In the genomic region with DNA sequence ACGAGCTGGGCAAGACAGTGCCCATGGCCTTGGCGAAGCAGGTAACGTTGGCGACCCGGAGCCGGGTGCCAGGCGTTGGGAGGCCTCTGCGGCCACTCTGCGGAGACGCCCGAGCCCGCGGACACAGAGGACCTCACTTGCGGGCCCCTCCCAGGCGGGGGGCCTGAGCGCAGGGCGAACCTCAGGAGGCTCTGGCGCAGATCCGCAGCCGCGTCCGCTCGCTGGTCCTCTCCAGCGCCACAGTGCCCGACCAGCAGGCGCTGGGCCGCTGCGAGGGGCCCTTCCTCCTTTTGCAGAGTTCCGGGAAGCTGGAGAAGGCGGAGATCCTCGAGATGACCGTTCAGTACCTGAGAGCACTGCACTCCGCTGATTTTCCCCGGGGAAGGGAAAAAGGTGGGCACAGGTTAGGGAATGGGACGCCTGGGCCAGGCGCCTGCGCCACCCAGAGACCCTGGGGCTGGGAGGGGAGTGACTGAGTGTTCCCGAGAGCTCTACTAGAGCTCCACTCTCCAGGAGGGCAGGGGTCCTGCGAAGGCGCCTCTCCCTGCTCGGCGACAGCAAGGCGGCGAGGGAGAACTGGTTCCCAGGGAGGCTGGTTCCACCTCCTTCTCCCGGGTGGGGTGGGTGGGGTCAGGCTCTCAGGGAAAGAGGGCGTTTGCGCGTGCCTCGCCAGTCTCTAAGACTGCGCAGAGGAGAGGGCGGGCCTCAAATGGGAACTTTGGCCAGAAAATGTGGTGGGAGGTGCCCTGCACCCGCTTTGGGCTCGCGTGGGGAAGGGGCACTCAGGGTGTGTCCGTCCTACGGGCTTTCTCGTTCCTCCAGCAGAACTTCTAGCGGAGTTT, we compare ENCODE assay signal across 17 cellular contexts. TPM values are rescaled to one million over a fixed set of nuclear protein-coding genes. Genes with fewer than 3 reads are reported as not detected.
DNase-seq lines count a peak whose midpoint lies in the region; ATAC-seq and TF ChIP-seq lines count a peak whose summit lies in the region.
"Had no signal": no experiment of that assay in that cellular context is flagged by ENCODE, and none has a peak within 500 bp of the region (broad histone marks: within the 10 kb centered on the region; RNA-seq: fewer than 3 reads in every experiment).

No MANE protein-coding gene starts in this region.

- H3K9me3 ChIP-seq in lower lobe of right lung: no peaks in the 10 kb centered on the region
- H3K9me3 ChIP-seq in BE2C: no peaks in the 10 kb centered on the region; the same call in 1 of the 2 replicates

- intact Hi-C loops in lower lobe of right lung (cut with DNase I): no loop called here

- peaks cover 32% of the 10 kb centered on the region for H3K4me1 Mint-ChIP-seq in chondrocyte (ENCODE audit: low read depth)

- H3K4me3 Mint-ChIP-seq in chondrocyte (ENCODE audit: unreplicated experiment): peak overlapping the region; percentile 54
- H3K4me3 Mint-ChIP-seq: activated naive CD4-positive, alpha-beta T cell treated with anti-CD3 and anti-CD28 coated beads, Interleukin-2, amount 50 U/mL, for 24 hours; dendritic cell treated with granulocyte-macrophage colony-stimulating factor and Interleukin-4, amounts not matched to agents 40 ng/mL and 50 ng/mL, for 4 days; T-helper 2 cell treated with Interferon-gamma antibody and Interleukin-4, amounts not matched to agents 5 μg/mL and 100 μg/mL, for 36 hours had no signal

- TF ChIP-seq CTCF in 22Rv1 (IDR thresholded peaks at IDR 0.05): no peak
- TF ChIP-seq CTCF in chondrocyte (IDR thresholded peaks at IDR 0.05): no peak
- no peak for TF ChIP-seq CTCF in lower lobe of right lung (IDR thresholded peaks at IDR 0.05)
- TF ChIP-seq CTCF in BE2C (IDR thresholded peaks at IDR 0.05; ENCODE audit: low read depth, low read length): no peak

- ATAC-seq in lower lobe of right lung: peak; percentile 28 to 54
- no peak for ATAC-seq in HG03039 (IDR thresholded peaks at IDR 0.05; ENCODE audit: unreplicated experiment)
- ATAC-seq in HG02970 (IDR thresholded peaks at IDR 0.05; ENCODE audit: low FRiP score, unreplicated experiment): no peak

- H3K27ac ChIP-seq in 22Rv1 (peak overlapping the region; percentile 46), lower lobe of right lung (no peak overlapping the region)
- H3K27ac ChIP-seq: PC-9 had no signal

- peaks cover 25% of the 10 kb centered on the region for H3K4me1 ChIP-seq in lower lobe of right lung
- no peaks in the 10 kb centered on the region for H3K4me1 ChIP-seq in BE2C

- DNase-seq in DMS53 treated with DMSO at 0.1 percent for 48 hours (lab: John Stamatoyannopoulos, UW; ENCODE audit: unreplicated experiment) (peak; percentile 33), chondrocyte (ENCODE audit: low spot score) (no peak), lower lobe of right lung (no peak), BE2C (no peak), RKO (ENCODE audit: low spot score) (no peak)
- DNase-seq: C1 segment of cervical spinal cord; occipital lobe; PC-9; stimulated activated CD4-positive, alpha-beta T cell treated with anti-CD3 and anti-CD28 coated beads, Interleukin-1b, Interleukin-23, amount 100 ng/mL, for 48 hours; stimulated activated naive CD4-positive, alpha-beta T cell had no signal

- no peaks in the 10 kb centered on the region for H3K9me3 Mint-ChIP-seq in chondrocyte (ENCODE audit: low read depth)
- H3K9me3 Mint-ChIP-seq: activated naive CD4-positive, alpha-beta T cell treated with anti-CD3 and anti-CD28 coated beads, Interleukin-2, amount 50 U/mL, for 24 hours; dendritic cell treated with granulocyte-macrophage colony-stimulating factor and Interleukin-4, amounts not matched to agents 40 ng/mL and 50 ng/mL, for 4 days; T-helper 2 cell treated with Interferon-gamma antibody and Interleukin-4, amounts not matched to agents 5 μg/mL and 100 μg/mL, for 36 hours had no signal

- H3K27me3 ChIP-seq in lower lobe of right lung (ENCODE audit: low read depth): peaks cover 97% of the 10 kb centered on the region
- H3K27me3 ChIP-seq in BE2C: peaks cover 88% of the 10 kb centered on the region

- peaks cover 84% of the 10 kb centered on the region for H3K27me3 Mint-ChIP-seq in chondrocyte (ENCODE audit: low read depth)

- no peaks in the 10 kb centered on the region for H3K36me3 Mint-ChIP-seq in chondrocyte (ENCODE audit: low read depth)
- H3K36me3 Mint-ChIP-seq: activated naive CD4-positive, alpha-beta T cell treated with anti-CD3 and anti-CD28 coated beads, Interleukin-2, amount 50 U/mL, for 24 hours had no signal

- H3K36me3 ChIP-seq in lower lobe of right lung (no peaks in the 10 kb centered on the region), BE2C (no peaks in the 10 kb centered on the region)

- no peak overlapping the region for H3K27ac Mint-ChIP-seq in chondrocyte (ENCODE audit: unreplicated experiment)
- H3K27ac Mint-ChIP-seq: activated naive CD4-positive, alpha-beta T cell treated with anti-CD3 and anti-CD28 coated beads, Interleukin-2, amount 50 U/mL, for 24 hours; dendritic cell treated with granulocyte-macrophage colony-stimulating factor and Interleukin-4, amounts not matched to agents 40 ng/mL and 50 ng/mL, for 4 days; T-helper 2 cell treated with Interferon-gamma antibody and Interleukin-4, amounts not matched to agents 5 μg/mL and 100 μg/mL, for 36 hours had no signal

- H3K4me3 ChIP-seq in lower lobe of right lung: peak overlapping the region; percentile 27
- H3K4me3 ChIP-seq in BE2C (ENCODE audit: low read depth, low read length): no peak overlapping the region
- H3K4me3 ChIP-seq: PC-9 had no signal

RNA-seq across cellular contexts. Expression of a gene that starts 1.4 kb away (rescaled TPM):
- not detected in 3 replicates for total RNA-seq in chondrocyte
- 0.97 TPM for total RNA-seq in lower lobe of right lung
- polyA plus RNA-seq in BE2C (2012; ENCODE audit: insufficient read depth, insufficient read length, low read depth): not detected
- total RNA-seq: frontal cortex, occipital lobe, PC-9 had no signal

Comparison
In these comparisons a context has a peak if more than half of its experiments do, and no peak if none do; other contexts are left out.
1. ATAC-seq: peak in lower lobe of right lung (2 of 2); none in HG03039 (single experiment) and HG02970 (single experiment).